Comparison of ENCODE assay signal across 19 cellular contexts in the genomic region with DNA sequence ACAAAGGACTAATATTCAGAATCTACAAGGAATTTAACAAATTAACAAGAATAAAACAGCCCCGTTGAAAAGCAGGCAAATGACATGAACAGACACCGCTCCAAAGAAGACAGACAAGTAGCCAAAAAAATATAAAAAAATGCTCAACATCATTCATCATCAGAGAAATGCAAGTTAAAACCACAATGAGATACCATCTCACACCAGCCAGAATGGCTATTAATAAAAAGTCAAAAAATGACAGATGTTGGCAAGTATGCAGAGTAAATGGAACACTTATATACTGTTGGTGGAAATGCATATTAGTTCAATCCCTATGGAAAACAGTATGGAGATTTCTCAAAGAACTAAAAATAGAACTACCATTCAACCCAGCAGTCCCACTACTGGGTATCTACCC.
"Had no signal": no experiment of that assay in that cellular context is flagged by ENCODE, and none has a peak within 500 bp of the region (broad histone marks: within the 10 kb centered on the region; RNA-seq: fewer than 3 reads in every experiment).

No MANE protein-coding gene starts in this region.

- H3K27ac ChIP-seq: heart left ventricle, skin epidermis, testis, tibial nerve, upper lobe of right lung, vagina had no signal

- H3K27me3 ChIP-seq: heart left ventricle, testis, tibial nerve, upper lobe of right lung, vagina had no signal

- ATAC-seq: heart left ventricle; natural killer cell; sciatic nerve; stimulated activated naive B cell treated with anti-CD40 and anti-IgM and Interleukin-4, amounts not matched to agents 10 μg/mL and 1 μg/mL and 100 μg/mL, for 72 hours; stimulated activated naive CD8-positive, alpha-beta T cell treated with anti-CD3 and anti-CD28 coated beads, Interleukin-15, amount 100 ng/mL, for 72 hours; upper lobe of right lung had no signal

- DNase-seq: effector CD8-positive, alpha-beta T cell; foreskin melanocyte; heart left ventricle; hippocampal formation; kidney glomerular epithelial cell; mammary epithelial cell; natural killer cell; posterior cingulate gyrus; stimulated activated CD4-positive, alpha-beta T cell treated with anti-CD3 and anti-CD28 coated beads, Interleukin-2, amount 100 ng/mL, for 24 hours; stimulated activated CD4-positive, alpha-beta T cell treated with anti-CD3 and anti-CD28 coated beads, Interleukin-4, amount 100 ng/mL, for 4 hours; stimulated activated naive B cell treated with anti-CD40 and anti-IgM and Interleukin-4, amounts not matched to agents 10 μg/mL and 1 μg/mL and 100 μg/mL, for 72 hours; stimulated activated naive CD8-positive, alpha-beta T cell treated with anti-CD3 and anti-CD28 coated beads, Interleukin-15, amount 100 ng/mL, for 72 hours; testis; upper lobe of right lung had no signal

- H3K4me3 Mint-ChIP-seq: natural killer cell; neural crest cell; stimulated activated naive B cell treated with anti-CD40 and anti-IgM and Interleukin-4, amounts not matched to agents 10 μg/mL and 1 μg/mL and 100 μg/mL, for 72 hours; stimulated activated naive CD8-positive, alpha-beta T cell treated with anti-CD3 and anti-CD28 coated beads, Interleukin-15, amount 100 ng/mL, for 72 hours had no signal

- H3K27ac Mint-ChIP-seq: natural killer cell; stimulated activated naive B cell treated with anti-CD40 and anti-IgM and Interleukin-4, amounts not matched to agents 10 μg/mL and 1 μg/mL and 100 μg/mL, for 72 hours; stimulated activated naive CD8-positive, alpha-beta T cell treated with anti-CD3 and anti-CD28 coated beads, Interleukin-15, amount 100 ng/mL, for 72 hours had no signal

- H3K9me3 ChIP-seq: heart left ventricle, testis, tibial nerve, upper lobe of right lung, vagina had no signal

- H3K27me3 Mint-ChIP-seq: stimulated activated naive CD8-positive, alpha-beta T cell treated with anti-CD3 and anti-CD28 coated beads, Interleukin-15, amount 100 ng/mL, for 72 hours had no signal

- H3K36me3 ChIP-seq: heart left ventricle, tibial nerve, upper lobe of right lung, vagina had no signal

- H3K9me3 Mint-ChIP-seq: stimulated activated naive B cell treated with anti-CD40 and anti-IgM and Interleukin-4, amounts not matched to agents 10 μg/mL and 1 μg/mL and 100 μg/mL, for 72 hours; stimulated activated naive CD8-positive, alpha-beta T cell treated with anti-CD3 and anti-CD28 coated beads, Interleukin-15, amount 100 ng/mL, for 72 hours had no signal

- H3K4me3 ChIP-seq: heart left ventricle, skin epidermis, testis, tibial nerve, upper lobe of right lung, vagina had no signal

- H3K4me1 Mint-ChIP-seq: natural killer cell; stimulated activated naive B cell treated with anti-CD40 and anti-IgM and Interleukin-4, amounts not matched to agents 10 μg/mL and 1 μg/mL and 100 μg/mL, for 72 hours; stimulated activated naive CD8-positive, alpha-beta T cell treated with anti-CD3 and anti-CD28 coated beads, Interleukin-15, amount 100 ng/mL, for 72 hours had no signal

- H3K4me1 ChIP-seq: heart left ventricle, tibial nerve, upper lobe of right lung, vagina had no signal

- H3K36me3 Mint-ChIP-seq: natural killer cell; stimulated activated naive B cell treated with anti-CD40 and anti-IgM and Interleukin-4, amounts not matched to agents 10 μg/mL and 1 μg/mL and 100 μg/mL, for 72 hours had no signal
